ENCODE assay signal across 7 cellular contexts in the genomic region with DNA sequence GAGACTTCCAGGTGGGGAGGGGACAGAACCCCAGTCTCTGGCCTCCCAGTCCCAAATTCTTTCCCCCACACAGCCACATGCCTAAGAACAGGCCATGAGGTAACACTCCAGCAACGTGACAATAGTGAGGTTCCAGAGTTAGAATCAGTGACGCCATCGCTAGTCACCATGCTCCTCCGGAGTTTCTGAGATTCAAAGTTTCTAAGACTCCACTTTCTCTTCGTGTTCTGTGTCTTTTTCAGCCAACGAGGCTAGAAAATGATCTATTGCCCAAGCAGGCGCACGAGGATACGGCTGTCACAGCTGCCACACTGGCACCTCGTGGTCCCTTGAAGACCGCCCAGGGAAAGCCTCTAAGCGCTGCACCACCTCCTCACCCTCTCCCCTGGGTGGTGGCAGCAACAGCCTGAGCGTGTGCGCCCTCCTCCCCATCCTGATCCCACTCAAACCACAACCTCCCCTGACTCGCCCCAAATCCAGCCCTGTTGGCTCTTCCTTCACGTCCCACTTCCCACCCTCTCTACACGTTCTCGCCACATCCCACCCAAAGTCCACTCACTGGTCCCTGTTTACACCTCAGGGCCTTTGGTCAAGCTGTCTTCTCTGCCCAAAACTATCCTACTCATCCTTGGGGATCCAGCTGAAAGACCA. TPM values are rescaled to one million over a fixed set of nuclear protein-coding genes. Genes with fewer than 3 reads are reported as not detected.
DNase-seq lines count a peak whose midpoint lies in the region; ATAC-seq and TF ChIP-seq lines count a peak whose summit lies in the region.
"Had no signal": no experiment of that assay in that cellular context is flagged by ENCODE, and none has a peak within 500 bp of the region (broad histone marks: within the 10 kb centered on the region; RNA-seq: fewer than 3 reads in every experiment).

No MANE protein-coding gene starts in this region.

- H2AFZ ChIP-seq in fibroblast of lung (ENCODE audit: low read length), result peak overlapping the region; percentile 46

- no peaks in the 10 kb centered on the region for H3K9me3 ChIP-seq in fibroblast of lung (ENCODE audit: control insufficient read depth, insufficient read depth, low read depth, low read length)

- DNase-seq in NCI-H2171 treated with DMSO at 0.1 percent for 48 hours (lab: John Stamatoyannopoulos, UW), result peak; percentile 25
- DNase-seq in NCI-H2171 (lab: John Stamatoyannopoulos, UW), result no peak
- peak; percentile 47 for DNase-seq in UCSD-AML1 (lab: John Stamatoyannopoulos, UW; ENCODE audit: unreplicated experiment)
- DNase-seq in fibroblast of lung (ENCODE audit: low read depth in 2 of 2), result peak in 1 of 2 donors; percentile 45
- peak; percentile 49 to 60 for DNase-seq in stimulated activated CD4-positive, alpha-beta T cell treated with anti-CD3 and anti-CD28 coated beads, Interleukin-2, amount 100 ng/mL, for 24 hours

- H3K9ac ChIP-seq in fibroblast of lung (ENCODE audit: insufficient read depth, low read length), result peak overlapping the region; percentile 90

- H3K4me3 ChIP-seq in fibroblast of lung (replicated peaks in 1 of 4; ENCODE audit: control extremely low read depth in 1 of 4, insufficient read depth in 1 of 4, low read depth in 3 of 4, low read length in 4 of 4), result peak overlapping the region; percentile 78 to 84 (median 80)

- peaks cover 7% of the 10 kb centered on the region for H3K4me1 ChIP-seq in fibroblast of lung (ENCODE audit: control insufficient read depth, extremely low read depth, insufficient read depth, low read length)

- peak overlapping the region; percentile 80 for H3K4me2 ChIP-seq in fibroblast of lung (ENCODE audit: extremely low read depth, insufficient read depth, low read length)

- H3K27ac ChIP-seq in fibroblast of lung (ENCODE audit: insufficient read depth, low read length), result peak overlapping the region; percentile 91

- no peaks in the 10 kb centered on the region for H4K20me1 ChIP-seq in fibroblast of lung (ENCODE audit: control insufficient read depth, extremely low read depth, insufficient read depth, low read length)

- no peak for ATAC-seq in GM21360 (IDR thresholded peaks at IDR 0.05; ENCODE audit: unreplicated experiment)

- H3K36me3 ChIP-seq in fibroblast of lung (ENCODE audit: control insufficient read depth, insufficient read depth, low read length), result no peaks in the 10 kb centered on the region

- peaks cover 20% of the 10 kb centered on the region for H3K79me2 ChIP-seq in fibroblast of lung (ENCODE audit: control insufficient read depth, insufficient read depth, low read length)

- no peak for TF ChIP-seq CTCF in fibroblast of lung (conservative IDR thresholded peaks at IDR 0.05 in 1 of 2, IDR thresholded peaks at IDR 0.05 in 1 of 2; ENCODE audit: low read depth in 1 of 2, low read length in 2 of 2)

- H3K27me3 ChIP-seq in fibroblast of lung (ENCODE audit: control insufficient read depth, insufficient read depth, low read length), result no peaks in the 10 kb centered on the region

RNA-seq across cellular contexts. Expression of a gene that starts 1.0 kb away (rescaled TPM):
- total RNA-seq in fibroblast of lung, result 108 and 118 TPM in 2 replicates
- 37.5 and 37.6 TPM in 2 replicates for polyA plus RNA-seq in fibroblast of lung
- 69.9 and 73.3 TPM in 2 replicates for polyA plus RNA-seq in fibroblast of lung (2012)
- 20.2 and 27.2 TPM in 2 replicates for polyA minus RNA-seq in fibroblast of lung (ENCODE audit: low replicate concordance)

RNA-seq across cellular contexts. Expression of a gene that starts 2.8 kb away (rescaled TPM):
- under 0.01 TPM in 1 of 2 replicates, not detected in the other for total RNA-seq in fibroblast of lung
- polyA plus RNA-seq in fibroblast of lung, result not detected in 2 replicates
- polyA plus RNA-seq in fibroblast of lung (2012), result not detected in 2 replicates
- polyA minus RNA-seq in fibroblast of lung (ENCODE audit: low replicate concordance), result not detected in 2 replicates
- total RNA-seq: Daoy had no signal

RNA-seq across cellular contexts. Expression of a gene that starts 28.1 kb away (rescaled TPM):
- total RNA-seq in fibroblast of lung, result not detected in 2 replicates
- polyA plus RNA-seq in fibroblast of lung, result not detected in 2 replicates
- polyA plus RNA-seq in fibroblast of lung (2012), result not detected in 2 replicates
- not detected in 2 replicates for polyA minus RNA-seq in fibroblast of lung (ENCODE audit: low replicate concordance)
- total RNA-seq: Daoy had no signal

RNA-seq across cellular contexts. Expression of a gene that starts 28.3 kb away (rescaled TPM):
- total RNA-seq in fibroblast of lung, result 633 and 1,034 TPM in 2 replicates
- polyA plus RNA-seq in fibroblast of lung, result 106 and 109 TPM in 2 replicates
- polyA plus RNA-seq in fibroblast of lung (2012), result 919 and 1,078 TPM in 2 replicates
- 298 and 690 TPM in 2 replicates for polyA minus RNA-seq in fibroblast of lung (ENCODE audit: low replicate concordance)

RNA-seq across cellular contexts. Expression of a gene that starts 39.1 kb away (rescaled TPM):
- 61.6 and 95.0 TPM in 2 replicates for total RNA-seq in fibroblast of lung
- 164 and 254 TPM in 2 replicates for polyA plus RNA-seq in fibroblast of lung
- polyA plus RNA-seq in fibroblast of lung (2012), result 723 and 976 TPM in 2 replicates
- 99.0 and 121 TPM in 2 replicates for polyA minus RNA-seq in fibroblast of lung (ENCODE audit: low replicate concordance)
